ENCODE assay signal across 15 cellular contexts in genomic region chr1:208187499-208188041, GRCh38. TPM values are rescaled to one million over a fixed set of nuclear protein-coding genes. Genes with fewer than 3 reads are reported as not detected.
DNase-seq lines count a peak whose midpoint lies in the region; ATAC-seq, FAIRE-seq and TF ChIP-seq lines count a peak whose summit lies in the region.
"Had no signal": no experiment of that assay in that cellular context is flagged by ENCODE, and none has a peak within 500 bp of the region (broad histone marks: within the 10 kb centered on the region; RNA-seq: fewer than 3 reads in every experiment).

No MANE protein-coding gene starts in this region.

- TF ChIP-seq RAD21 in GM12878 (IDR thresholded peaks at IDR 0.05; ENCODE audit: insufficient read depth, low read depth, low read length) = no peak

- RAD21 ChIA-PET in GM12878 (lab: Charles Lee; ENCODE audit: unreplicated experiment) = interaction anchor here (0.6 to 4.7 kb wide), 14 partner anchors 9 to 583 kb away, joined by 3 to 40 read pairs (median 4); partner anchors contain the start of gene PLXNA2

- POLR2A ChIA-PET in GM12878 (lab: Charles Lee) = interaction anchor here (0.5 to 2.1 kb wide), 6 partner anchors 9 to 33 kb away, joined by 3 to 17 read pairs (median 4); no protein-coding TSS in a partner anchor

- peak overlapping the region; percentile 27 for H3K9ac ChIP-seq in GM12878 (ENCODE audit: control insufficient read depth, insufficient read depth, low read length)

- H3K9me3 ChIP-seq in GM12878 (replicated peaks; ENCODE audit: control insufficient read depth, insufficient read depth, low read length) (no peaks in the 10 kb centered on the region), right cardiac atrium (ENCODE audit: control insufficient read depth, low read length) (no peaks in the 10 kb centered on the region), suprapubic skin (no peaks in the 10 kb centered on the region)
- H3K9me3 ChIP-seq: MG63 had no signal

- SMC1A ChIA-PET in GM12878 (lab: Charles Lee; ENCODE audit: uncharacterized antibody, unreplicated experiment) = interaction anchor here (0.6 to 4.9 kb wide), 16 partner anchors 9 to 192 kb away, joined by 3 to 21 read pairs (median 4); no protein-coding TSS in a partner anchor

- intact Hi-C loops in GM12878 (cut with micrococcal nuclease; ENCODE audit: unreplicated experiment) = no loop called here
- intact Hi-C loops in right cardiac atrium (cut with DNase I) = no loop called here

- H3K4me1 ChIP-seq in GM12878 (ENCODE audit: control insufficient read depth, insufficient read depth, low read length) (peaks cover 45% of the 10 kb centered on the region), right cardiac atrium (ENCODE audit: control insufficient read depth, insufficient read depth, low read length) (peaks cover 10% of the 10 kb centered on the region), suprapubic skin (peaks cover 27% of the 10 kb centered on the region)

- BruUV-seq in GM12878 (replicated peaks; lab: Mats Ljungman, UMichigan) = no TSS peak

- peak overlapping the region; percentile 92 for H3K27ac ChIP-seq in GM12878 (ENCODE audit: control insufficient read depth, insufficient read depth)
- H3K27ac ChIP-seq in right cardiac atrium (ENCODE audit: low read length) = no peak overlapping the region
- no peak overlapping the region for H3K27ac ChIP-seq in suprapubic skin

- H3K4me3 ChIP-seq in GM12878 = peak overlapping the region; percentile 48; the same call in 1 of the 2 replicates
- H3K4me3 ChIP-seq in right cardiac atrium (ENCODE audit: low read length) = no peak overlapping the region
- no peak overlapping the region for H3K4me3 ChIP-seq in suprapubic skin
- H3K4me3 ChIP-seq: MG63 had no signal

- TF ChIP-seq CTCF in GM12878 (IDR thresholded peaks at IDR 0.05 in 2 of 3, conservative IDR thresholded peaks at IDR 0.05 in 1 of 3; ENCODE audit: control insufficient read depth in 2 of 3, extremely low read depth in 1 of 3, insufficient read depth in 1 of 3, low read depth in 3 of 3, low read length in 3 of 3) (no peak), suprapubic skin (IDR thresholded peaks at IDR 0.05) (no peak)

- H3K27me3 ChIP-seq in GM12878 (replicated peaks in 1 of 2; ENCODE audit: control insufficient read depth in 2 of 2, insufficient read depth in 2 of 2, low read length in 1 of 2) (no peaks in the 10 kb centered on the region), right cardiac atrium (ENCODE audit: control insufficient read depth, insufficient read depth) (no peaks in the 10 kb centered on the region), suprapubic skin (no peaks in the 10 kb centered on the region)

- peak overlapping the region; percentile 70 for H2AFZ ChIP-seq in GM12878 (ENCODE audit: control insufficient read depth, low read depth, low read length)

- H3K4me2 ChIP-seq in GM12878 (ENCODE audit: control insufficient read depth, insufficient read depth) = peak overlapping the region; percentile 85

- ATAC-seq in GM18511 (IDR thresholded peaks at IDR 0.05; ENCODE audit: unreplicated experiment) = peak; percentile 75
- peak; percentile 63 for ATAC-seq in GM21423 (IDR thresholded peaks at IDR 0.05; ENCODE audit: unreplicated experiment)
- peak; percentile 61 for ATAC-seq in HG03103 (IDR thresholded peaks at IDR 0.05; ENCODE audit: low read depth, unreplicated experiment)
- ATAC-seq in GM12878 = peak; percentile 84
- no peak for ATAC-seq in right cardiac atrium
- ATAC-seq: Panc1 had no signal

- TF ChIP-seq EP300 in GM12878 (IDR thresholded peaks at IDR 0.05; ENCODE audit: borderline replicate concordance in 1 of 2, control insufficient read depth in 1 of 2, low read depth in 2 of 2, low read length in 2 of 2) = no peak
- no peak for TF ChIP-seq EP300 in suprapubic skin (IDR thresholded peaks at IDR 0.05)

- H3K79me2 ChIP-seq in GM12878 (ENCODE audit: control insufficient read depth, insufficient read depth, low read length) = no peaks in the 10 kb centered on the region

- CTCF ChIA-PET in GM12878 (lab: Yijun Ruan, JAX) = interaction anchor here (0.9 to 4.9 kb wide), 12 partner anchors 8 to 57 kb away, joined by 3 to 37 read pairs (median 4); no protein-coding TSS in a partner anchor

- H3K36me3 ChIP-seq in GM12878 (ENCODE audit: control insufficient read depth in 2 of 2, insufficient read depth in 2 of 2, low read length in 1 of 2) = no peaks in the 10 kb centered on the region
- H3K36me3 ChIP-seq in suprapubic skin = no peaks in the 10 kb centered on the region
- H3K36me3 ChIP-seq: MG63 had no signal

- in situ Hi-C loops in GM12878 (cut with MboI) = no loop called here

- DNase-seq in GM12878 (ENCODE audit: low read depth, low spot score) (peak; percentile 70), DMS153 treated with DMSO at 0.1 percent for 48 hours (lab: John Stamatoyannopoulos, UW; ENCODE audit: unreplicated experiment) (no peak), right cardiac atrium (no peak), suprapubic skin (ENCODE audit: low spot score in 2 of 2) (no peak), amniotic stem cell (lab: John Stamatoyannopoulos, UW) (no peak)
- DNase-seq: activated CD4-positive, alpha-beta T cell treated with anti-CD3 and anti-CD28 coated beads for 1 hour; activated naive CD8-positive, alpha-beta T cell treated with anti-CD3 and anti-CD28 coated beads, Interleukin-2, amount 10 ng/mL, durations not matched to agents 7 days and 5 days; CD4-positive, alpha-beta memory T cell; MG63; nucleus accumbens had no signal

- WGBS in GM12878 (ENCODE audit: insufficient coverage, insufficient replicate concordance, low lambda C conversion rate, missing lambda C conversion rate) = under 1% methylated on average over 7 of the region's 7 CpGs
- WGBS in right cardiac atrium = 76% methylated on average over 7 of the region's 7 CpGs
- WGBS in suprapubic skin = 83% methylated on average over 7 of the region's 7 CpGs

- TF ChIP-seq POLR2A in GM12878 (IDR thresholded peaks at IDR 0.05; ENCODE audit: low read depth, low read length) (no peak), suprapubic skin (IDR thresholded peaks at IDR 0.05) (no peak)

- H4K20me1 ChIP-seq in GM12878 (ENCODE audit: control insufficient read depth, insufficient read depth) = no peaks in the 10 kb centered on the region

- FAIRE-seq in GM12878 (lab: Jason Lieb, UNC) = peak; percentile 13
- FAIRE-seq: urothelium cell line had no signal

TF ChIP-seq in GM12878, 131 proteins besides CTCF, POLR2A, EP300 and RAD21 (continues in another document):
- TF ChIP-seq TAF1 (IDR thresholded peaks at IDR 0.05; ENCODE audit: borderline replicate concordance, low read depth, low read length) = 0 out of 2 replicates have a peak, but pooled peaks have one; percentile 15
- TF ChIP-seq TCF12 (IDR thresholded peaks at IDR 0.05; ENCODE audit: low read depth, low read length) = 0 out of 2 replicates have a peak, but pooled peaks have one; percentile 2
- peak; percentile 54 to 61; a peak in 1 of 4 replicates for TF ChIP-seq IKZF2 (IDR thresholded peaks at IDR 0.05)
- TF ChIP-seq BHLHE40 (IDR thresholded peaks at IDR 0.05; ENCODE audit: borderline replicate concordance in 1 of 2, low read depth in 2 of 2, low read length in 1 of 2) = peak in 1 of 2 experiments; percentile 33; a peak in 1 of 4 replicates
- no peak for TF ChIP-seq CHD1 (IDR thresholded peaks at IDR 0.05; ENCODE audit: low read depth, low read length)
- no peak for TF ChIP-seq BCL11A (IDR thresholded peaks at IDR 0.05; ENCODE audit: low read depth, low read length)
- TF ChIP-seq MTA2 (IDR thresholded peaks at IDR 0.05; ENCODE audit: low read depth) = peak; percentile 66; the same call in 1 of the 2 replicates
- peak; percentile 45; the same call in 1 of the 2 replicates for TF ChIP-seq IKZF1 (conservative IDR thresholded peaks at IDR 0.05)
- TF ChIP-seq ELK1 (IDR thresholded peaks at IDR 0.05; ENCODE audit: low read depth, low read length) = 0 out of 2 replicates have a peak, but pooled peaks have one; percentile 6
- peak; percentile 50 for TF ChIP-seq ATF7 (IDR thresholded peaks at IDR 0.05; ENCODE audit: low read depth)
- peak; percentile 78 for TF ChIP-seq SPI1 (IDR thresholded peaks at IDR 0.05; ENCODE audit: borderline replicate concordance, insufficient read depth, low read depth, low read length)
- 0 out of 4 replicates have a peak, but pooled peaks of 1 of the 2 experiments have one; percentile 38 for TF ChIP-seq SRF (IDR thresholded peaks at IDR 0.05; ENCODE audit: low read depth in 2 of 2, low read length in 2 of 2)
- peak; percentile 85 for TF ChIP-seq NBN (IDR thresholded peaks at IDR 0.05)
- TF ChIP-seq ETV6 (conservative IDR thresholded peaks at IDR 0.05 in 1 of 2, IDR thresholded peaks at IDR 0.05 in 1 of 2; ENCODE audit: borderline replicate concordance in 1 of 2, low read depth in 1 of 2) = no peak

RNA-seq across cellular contexts. Expression of gene PLXNA2, which starts 56.6 kb away (rescaled TPM):
- 1.2 and 1.6 TPM in 2 replicates for total RNA-seq in GM12878 (2013; cell fraction: nucleolus; rRNA removed)
- total RNA-seq in GM12878 (2014; rRNA removed) = under 0.01 and 0.06 TPM in 2 replicates
- total RNA-seq in GM12878 (2014; rRNA removed; fragmentation: Illumina TruSeq; extraction: Trizol) = not detected in 2 replicates
- 0.08 and 0.27 TPM in 2 replicates for total RNA-seq in GM12878 (2021)
- polyA plus RNA-seq in GM12878 (2011; ENCODE audit: low read depth) = 0.04 TPM
- 0.08 and 0.14 TPM in 2 replicates for polyA plus RNA-seq in GM12878 (2011; rRNA removed)
- 0.05 and 0.75 TPM in 2 replicates for polyA plus RNA-seq in GM12878 (2011; cell fraction: cytosol; rRNA removed)
- 0.29 and 0.51 TPM in 2 replicates for polyA plus RNA-seq in GM12878 (2011; cell fraction: nucleus; rRNA removed)
- polyA plus RNA-seq in GM12878 (2012) = 0.15 and 0.25 TPM in 2 replicates
- polyA plus RNA-seq in GM12878 (2014; fragmentation: Illumina TruSeq; extraction: Trizol) = under 0.01 TPM in 1 of 2 replicates, not detected in the other
- not detected for polyA plus RNA-seq in GM12878 (2014; fragmentation: Nextera tagmentation; extraction: Ambion mirVana)
- not detected in 2 replicates for polyA plus RNA-seq in GM12878 (2014; rRNA removed)
- polyA plus RNA-seq in GM12878 (2016; fragmentation: Nextera tagmentation; extraction: Ambion mirVana) = under 1 TPM; 0.03 to 0.08 TPM
- polyA minus RNA-seq in GM12878 (2011; rRNA and poly(A)+ RNA removed) = 0.51 and 0.98 TPM in 2 replicates
- not detected in 2 replicates for polyA minus RNA-seq in GM12878 (2011; cell fraction: cytosol; rRNA and poly(A)+ RNA removed)
- 0.12 and 0.67 TPM in 2 replicates for polyA minus RNA-seq in GM12878 (2011; cell fraction: nucleus; rRNA and poly(A)+ RNA removed)
- total RNA-seq in right cardiac atrium = 10 to 100 TPM; 16.2 to 26.6 (median 16.8) TPM
- polyA plus RNA-seq in right cardiac atrium = 7.3 TPM
- 10 to 100 TPM; 35.3 to 53.9 (median 45.7) TPM for total RNA-seq in suprapubic skin

Comparison
In these comparisons a context has a peak if more than half of its experiments do, and no peak if none do; other contexts are left out.
1. ATAC-seq: peak in GM18511 (single experiment), GM21423 (single experiment), HG03103 (single experiment) and GM12878 (single experiment); none in right cardiac atrium (0 of 2).
2. RNA of gene PLXNA2, which starts 56.6 kb away (total RNA-seq): 35.3 to 53.9 TPM in suprapubic skin and 16.2 to 26.6 TPM in right cardiac atrium; under 0.01 to 1.6 TPM in GM12878; every median in the first group is over 4 times any median in the second.